In genomic region chr3:140359198-140359995, GRCh38 we compare ENCODE assay signal across 27 cellular contexts.
"Had no signal": no experiment of that assay in that cellular context is flagged by ENCODE, and none has a peak within 500 bp of the region (broad histone marks: within the 10 kb centered on the region; RNA-seq: fewer than 3 reads in every experiment).

No MANE protein-coding gene starts in this region.

- H3K27ac ChIP-seq: colonic mucosa, dorsolateral prefrontal cortex, esophagus muscularis mucosa, hepatocyte, left lung, testis, vagina had no signal

- DNase-seq: activated B cell treated with CpG ODN at 0.5 μM for 24 hours; activated CD4-positive, alpha-beta T cell treated with anti-CD3 and anti-CD28 coated beads for 4 hours; activated CD4-positive, alpha-beta T cell treated with anti-CD3 and anti-CD28 coated beads, Interleukin-2, amount 50 U/mL, for 48 hours; activated CD8-positive, alpha-beta memory T cell treated with anti-CD3 and anti-CD28 coated beads, Interleukin-2, amount 50 U/mL, for 48 hours; activated effector memory CD4-positive, alpha-beta T cell treated with Interleukin-2 at 50 U/mL for 16 hours; activated naive CD4-positive, alpha-beta T cell treated with anti-CD3 and anti-CD28 coated beads for 36 hours; activated naive CD8-positive, alpha-beta T cell treated with anti-CD3 and anti-CD28 coated beads, Interleukin-2, amount 10 ng/mL, durations not matched to agents 7 days and 5 days; activated T-cell treated with anti-CD3 and anti-CD28 coated beads, Interleukin-2, amount 50 U/mL, for 4 hours; amniotic stem cell; colonic mucosa; dorsolateral prefrontal cortex; effector memory CD8-positive, alpha-beta T cell; glutamatergic neuron; immature natural killer cell; left lung; naive thymus-derived CD4-positive, alpha-beta T cell; occipital lobe; posterior cingulate gyrus; stimulated activated CD4-positive, alpha-beta T cell treated with anti-CD3 and anti-CD28 coated beads, Interleukin-15, amount 100 ng/mL, for 24 hours; stimulated activated naive CD4-positive, alpha-beta T cell; testis; trophoblast cell had no signal

- H3K27me3 Mint-ChIP-seq: activated B cell treated with CpG ODN at 0.5 μM for 24 hours had no signal

- H3K36me3 ChIP-seq: colonic mucosa, esophagus muscularis mucosa, left lung, vagina had no signal

- H3K27me3 ChIP-seq: colonic mucosa, dorsolateral prefrontal cortex, esophagus muscularis mucosa, hepatocyte, left lung, testis, vagina had no signal

- H3K4me3 ChIP-seq: colonic mucosa, dorsolateral prefrontal cortex, esophagus muscularis mucosa, hepatocyte, left lung, smooth muscle cell, testis, vagina had no signal

- H3K4me1 Mint-ChIP-seq: activated B cell treated with CpG ODN at 0.5 μM for 24 hours; activated naive CD8-positive, alpha-beta T cell treated with anti-CD3 and anti-CD28 coated beads, Interleukin-2, amount 10 ng/mL, durations not matched to agents 7 days and 5 days; naive thymus-derived CD4-positive, alpha-beta T cell had no signal

- H3K4me3 Mint-ChIP-seq: activated B cell treated with CpG ODN at 0.5 μM for 24 hours; activated naive CD4-positive, alpha-beta T cell treated with anti-CD3 and anti-CD28 coated beads for 36 hours; activated naive CD8-positive, alpha-beta T cell treated with anti-CD3 and anti-CD28 coated beads, Interleukin-2, amount 10 ng/mL, durations not matched to agents 7 days and 5 days; activated T-cell treated with anti-CD3 and anti-CD28 coated beads, Interleukin-2, amount 50 U/mL, for 4 hours; effector memory CD8-positive, alpha-beta T cell; immature natural killer cell; naive thymus-derived CD4-positive, alpha-beta T cell; neural crest cell had no signal

- H3K9me3 ChIP-seq: colonic mucosa, esophagus muscularis mucosa, testis, vagina had no signal

- H3K27ac Mint-ChIP-seq: activated B cell treated with CpG ODN at 0.5 μM for 24 hours; activated naive CD4-positive, alpha-beta T cell treated with anti-CD3 and anti-CD28 coated beads for 36 hours; activated naive CD8-positive, alpha-beta T cell treated with anti-CD3 and anti-CD28 coated beads, Interleukin-2, amount 10 ng/mL, durations not matched to agents 7 days and 5 days; effector memory CD8-positive, alpha-beta T cell; immature natural killer cell; naive thymus-derived CD4-positive, alpha-beta T cell had no signal

- H3K9me3 Mint-ChIP-seq: activated B cell treated with CpG ODN at 0.5 μM for 24 hours; activated naive CD4-positive, alpha-beta T cell treated with anti-CD3 and anti-CD28 coated beads for 36 hours; activated naive CD8-positive, alpha-beta T cell treated with anti-CD3 and anti-CD28 coated beads, Interleukin-2, amount 10 ng/mL, durations not matched to agents 7 days and 5 days; activated T-cell treated with anti-CD3 and anti-CD28 coated beads, Interleukin-2, amount 50 U/mL, for 4 hours had no signal

- H3K36me3 Mint-ChIP-seq: activated naive CD8-positive, alpha-beta T cell treated with anti-CD3 and anti-CD28 coated beads, Interleukin-2, amount 10 ng/mL, durations not matched to agents 7 days and 5 days; immature natural killer cell had no signal

- H3K4me1 ChIP-seq: colonic mucosa, esophagus muscularis mucosa, left lung, testis, vagina had no signal
